28 cellular contexts compared by ENCODE assay signal in the genomic region with DNA sequence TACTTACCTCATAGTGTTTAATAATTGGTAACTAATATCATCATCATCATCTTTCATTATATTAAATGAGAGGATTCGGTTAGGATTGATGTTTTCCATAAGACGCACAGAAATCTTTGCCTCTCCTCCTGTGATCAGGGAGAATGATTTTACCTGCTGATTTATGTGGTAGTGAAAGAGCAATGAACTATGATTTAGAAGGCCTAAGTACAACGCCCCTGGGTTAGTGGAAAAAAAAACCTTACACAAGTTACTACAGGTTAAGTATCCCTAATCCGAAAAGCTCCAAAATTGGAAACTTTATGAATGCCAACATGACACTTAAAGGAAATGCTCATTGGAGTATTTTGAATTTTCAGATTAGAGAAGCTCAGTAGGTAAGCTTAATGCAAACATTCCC.
"Had no signal": no experiment of that assay in that cellular context is flagged by ENCODE, and none has a peak within 500 bp of the region (broad histone marks: within the 10 kb centered on the region; RNA-seq: fewer than 3 reads in every experiment).

No MANE protein-coding gene starts in this region.

- H3K36me3 ChIP-seq: stomach, suprapubic skin, thoracic aorta, thyroid gland, tibial artery, tibial nerve, transverse colon, upper lobe of left lung, upper lobe of right lung, uterus, vagina had no signal

- H3K4me3 ChIP-seq: stomach, suprapubic skin, testis, thoracic aorta, thyroid gland, tibial artery, tibial nerve, transverse colon, upper lobe of left lung, upper lobe of right lung, uterus, vagina had no signal

- H3K9me3 Mint-ChIP-seq: stimulated activated effector memory CD8-positive, alpha-beta T cell treated with anti-CD3 and anti-CD28 coated beads, Interleukin-12 subunit alpha, Interleukin-12 subunit beta, amount 100 ng/mL, for 72 hours; stimulated activated memory B cell treated with anti-CD40 and anti-IgM and Interleukin-4, amounts not matched to agents 10 μg/mL and 1 μg/mL and 100 μg/mL, for 72 hours; stimulated activated naive B cell treated with anti-CD40 and anti-IgM and Interleukin-4, amounts not matched to agents 10 μg/mL and 1 μg/mL and 100 μg/mL, for 72 hours; stimulated activated naive CD8-positive, alpha-beta T cell treated with anti-CD3 and anti-CD28 coated beads, Interleukin-15, amount 100 ng/mL, for 72 hours; stimulated activated naive CD8-positive, alpha-beta T cell treated with anti-CD3 and anti-CD28 coated beads, Interleukin-15, Interleukin-2, amounts not matched to agents 100 ng/mL and 50 ng/mL, for 24 hours; type B pancreatic cell had no signal

- H3K4me1 ChIP-seq: testis, thyroid gland, upper lobe of right lung had no signal

- H3K36me3 Mint-ChIP-seq: stimulated activated effector memory CD8-positive, alpha-beta T cell treated with anti-CD3 and anti-CD28 coated beads, Interleukin-12 subunit alpha, Interleukin-12 subunit beta, amount 100 ng/mL, for 72 hours; type B pancreatic cell had no signal

- H3K27ac ChIP-seq: stomach, suprapubic skin, testis, thoracic aorta, thyroid gland, tibial artery, tibial nerve, transverse colon, upper lobe of left lung, upper lobe of right lung, uterus, vagina had no signal

- H3K9me3 ChIP-seq: stomach, suprapubic skin, testis, thoracic aorta, thyroid gland, tibial artery, tibial nerve, transverse colon, upper lobe of left lung, upper lobe of right lung, uterus, vagina had no signal

- H3K4me3 Mint-ChIP-seq: stimulated activated effector memory CD8-positive, alpha-beta T cell treated with anti-CD3 and anti-CD28 coated beads, Interleukin-12 subunit alpha, Interleukin-12 subunit beta, amount 100 ng/mL, for 72 hours; stimulated activated memory B cell treated with anti-CD40 and anti-IgM and Interleukin-4, amounts not matched to agents 10 μg/mL and 1 μg/mL and 100 μg/mL, for 72 hours; stimulated activated naive B cell treated with anti-CD40 and anti-IgM and Interleukin-4, amounts not matched to agents 10 μg/mL and 1 μg/mL and 100 μg/mL, for 72 hours; stimulated activated naive CD8-positive, alpha-beta T cell treated with anti-CD3 and anti-CD28 coated beads, Interleukin-15, amount 100 ng/mL, for 72 hours; stimulated activated naive CD8-positive, alpha-beta T cell treated with anti-CD3 and anti-CD28 coated beads, Interleukin-15, Interleukin-2, amounts not matched to agents 100 ng/mL and 50 ng/mL, for 24 hours; type B pancreatic cell had no signal

- H3K27ac Mint-ChIP-seq: stimulated activated effector memory CD8-positive, alpha-beta T cell treated with anti-CD3 and anti-CD28 coated beads, Interleukin-12 subunit alpha, Interleukin-12 subunit beta, amount 100 ng/mL, for 72 hours; stimulated activated memory B cell treated with anti-CD40 and anti-IgM and Interleukin-4, amounts not matched to agents 10 μg/mL and 1 μg/mL and 100 μg/mL, for 72 hours; stimulated activated naive B cell treated with anti-CD40 and anti-IgM and Interleukin-4, amounts not matched to agents 10 μg/mL and 1 μg/mL and 100 μg/mL, for 72 hours; stimulated activated naive CD8-positive, alpha-beta T cell treated with anti-CD3 and anti-CD28 coated beads, Interleukin-15, amount 100 ng/mL, for 72 hours; stimulated activated naive CD8-positive, alpha-beta T cell treated with anti-CD3 and anti-CD28 coated beads, Interleukin-15, Interleukin-2, amounts not matched to agents 100 ng/mL and 50 ng/mL, for 24 hours; type B pancreatic cell had no signal

- H3K27me3 ChIP-seq: stomach, suprapubic skin, testis, thyroid gland, tibial artery, tibial nerve, transverse colon, upper lobe of left lung, upper lobe of right lung, uterus, vagina had no signal

- ATAC-seq: stimulated activated effector memory CD8-positive, alpha-beta T cell treated with anti-CD3 and anti-CD28 coated beads, Interleukin-12 subunit alpha, Interleukin-12 subunit beta, amount 100 ng/mL, for 72 hours; stimulated activated memory B cell treated with anti-CD40 and anti-IgM and Interleukin-4, amounts not matched to agents 10 μg/mL and 1 μg/mL and 100 μg/mL, for 72 hours; stimulated activated naive B cell treated with anti-CD40 and anti-IgM and Interleukin-4, amounts not matched to agents 10 μg/mL and 1 μg/mL and 100 μg/mL, for 72 hours; stimulated activated naive CD8-positive, alpha-beta T cell treated with anti-CD3 and anti-CD28 coated beads, Interleukin-15, amount 100 ng/mL, for 72 hours; stimulated activated naive CD8-positive, alpha-beta T cell treated with anti-CD3 and anti-CD28 coated beads, Interleukin-15, Interleukin-2, amounts not matched to agents 100 U/mL and 50 U/mL, for 24 hours; upper lobe of right lung had no signal

- H3K27me3 Mint-ChIP-seq: stimulated activated memory B cell treated with anti-CD40 and anti-IgM and Interleukin-4, amounts not matched to agents 10 μg/mL and 1 μg/mL and 100 μg/mL, for 72 hours; stimulated activated naive B cell treated with anti-CD40 and anti-IgM and Interleukin-4, amounts not matched to agents 10 μg/mL and 1 μg/mL and 100 μg/mL, for 72 hours; stimulated activated naive CD8-positive, alpha-beta T cell treated with anti-CD3 and anti-CD28 coated beads, Interleukin-15, amount 100 ng/mL, for 72 hours; stimulated activated naive CD8-positive, alpha-beta T cell treated with anti-CD3 and anti-CD28 coated beads, Interleukin-15, Interleukin-2, amounts not matched to agents 100 ng/mL and 50 ng/mL, for 24 hours; type B pancreatic cell had no signal

- DNase-seq: stimulated activated CD4-positive, alpha-beta T cell treated with anti-CD3 and anti-CD28 coated beads, Interleukin-2, amount 100 ng/mL, for 48 hours; stimulated activated CD4-positive, alpha-beta T cell treated with anti-CD3 and anti-CD28 coated beads, Interleukin-4, amount 100 ng/mL, for 1 hour; stimulated activated CD4-positive, alpha-beta T cell treated with anti-CD3 and anti-CD28 coated beads, Interleukin-4, amount 100 ng/mL, for 24 hours; stimulated activated CD4-positive, alpha-beta T cell treated with anti-CD3 and anti-CD28 coated beads, Interleukin-4, amount 100 ng/mL, for 4 hours; stimulated activated CD8-positive, alpha-beta memory T cell treated with anti-CD3 and anti-CD28 coated beads, Interleukin-4, amount 100 ng/mL, for 48 hours; stimulated activated naive B cell treated with anti-CD40 and anti-IgM and Interleukin-4, amounts not matched to agents 10 μg/mL and 1 μg/mL and 100 μg/mL, for 72 hours; stimulated activated naive CD4-positive, alpha-beta T cell; stimulated activated naive CD4-positive, alpha-beta T cell treated with Interleukin-2 at 50 U/mL for 16 hours; stimulated activated naive CD8-positive, alpha-beta T cell treated with anti-CD3 and anti-CD28 coated beads, Interleukin-15, amount 100 ng/mL, for 72 hours; stimulated activated naive CD8-positive, alpha-beta T cell treated with anti-CD3 and anti-CD28 coated beads, Interleukin-15, Interleukin-2, amounts not matched to agents 100 U/mL and 50 U/mL, for 24 hours; stomach; substantia nigra; testis; thyroid gland; tibial artery; transverse colon; trophoblast cell; upper lobe of left lung; upper lobe of right lung; uterus had no signal
